In the genomic region with DNA sequence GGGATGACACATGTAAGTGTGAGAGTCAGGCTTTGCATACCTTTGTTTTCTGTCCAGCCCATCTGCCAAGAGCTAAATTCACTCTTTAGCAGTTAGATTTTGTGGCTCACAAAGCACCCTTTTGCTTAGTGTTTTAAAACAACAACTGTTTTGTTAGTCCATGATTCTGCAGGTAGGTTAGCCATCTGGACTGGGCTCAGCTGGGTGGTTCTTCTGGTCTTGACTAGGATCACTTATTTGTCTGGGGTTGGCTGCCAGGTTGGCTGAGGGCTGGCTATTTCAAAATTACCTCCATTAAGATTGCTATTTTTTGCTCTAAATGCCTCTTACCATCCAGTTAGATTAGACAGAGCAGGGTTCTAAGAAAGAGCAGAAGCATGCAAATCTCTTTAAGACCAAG, we compare ENCODE assay signal across 8 cellular contexts.
"Had no signal": no experiment of that assay in that cellular context is flagged by ENCODE, and none has a peak within 500 bp of the region (broad histone marks: within the 10 kb centered on the region; RNA-seq: fewer than 3 reads in every experiment).

No MANE protein-coding gene starts in this region.

- H3K27me3 Mint-ChIP-seq: IgD-negative memory B cell had no signal

- H3K4me2 ChIP-seq: KMS-11 had no signal

- H3K4me3 Mint-ChIP-seq: IgD-negative memory B cell had no signal

- H3K27ac ChIP-seq: HL-60, KMS-11 had no signal

- H3K4me3 ChIP-seq: K562 had no signal

- H3K36me3 Mint-ChIP-seq: IgD-negative memory B cell had no signal

- ATAC-seq: K562 had no signal

- DNase-seq: IMR-90, KBM-7, KG1 had no signal

- H3K9ac ChIP-seq: KMS-11 had no signal

- H3K27ac Mint-ChIP-seq: IgD-negative memory B cell had no signal

- H3K4me1 Mint-ChIP-seq: IgD-negative memory B cell had no signal

- FAIRE-seq: HTR-8/SVneo, K562 had no signal
